8 cellular contexts compared by ENCODE assay signal in genomic region chr3:184145120-184145524, GRCh38. TPM values are rescaled to one million over a fixed set of nuclear protein-coding genes. Genes with fewer than 3 reads are reported as not detected.
DNase-seq lines count a peak whose midpoint lies in the region; ATAC-seq and TF ChIP-seq lines count a peak whose summit lies in the region.

No MANE protein-coding gene starts in this region.

- H3K27me3 Mint-ChIP-seq in WTC11 (ENCODE audit: low read depth): no peaks in the 10 kb centered on the region
- peaks cover 11% of the 10 kb centered on the region for H3K27me3 Mint-ChIP-seq in neural progenitor cell (ENCODE audit: insufficient read depth, low read depth)

- TF ChIP-seq CTCF in WTC11 (IDR thresholded peaks at IDR 0.05) (peak; percentile 26; the same call in 1 of the 2 replicates), neural progenitor cell (IDR thresholded peaks at IDR 0.05) (peak; percentile 53)

- POLR2A ChIA-PET in WTC11 (lab: Charles Lee): no interaction called here

- H3K27me3 ChIP-seq in neural progenitor cell: no peaks in the 10 kb centered on the region

- no peaks in the 10 kb centered on the region for H3K9me3 ChIP-seq in neural progenitor cell (ENCODE audit: low read depth)

- H3K4me3 ChIP-seq in neural progenitor cell: no peak overlapping the region

- H3K4me1 Mint-ChIP-seq in WTC11 (peaks cover 3% of the 10 kb centered on the region), neural progenitor cell (no peaks in the 10 kb centered on the region)

- H3K27ac ChIP-seq in neural progenitor cell: no peak overlapping the region

- CTCF ChIA-PET in WTC11 (lab: Charles Lee): interaction anchor here (0.6 to 2.1 kb wide), 11 partner anchors 10 to 241 kb away, joined by 3 to 11 read pairs (median 5); partner anchors contain the start of genes ABCF3, DVL3 and EIF2B5

- no peak overlapping the region for H3K4me2 ChIP-seq in neural progenitor cell

- ATAC-seq in WTC11: peak; percentile 90
- peak; percentile 92 for ATAC-seq in esophagus mucosa
- ATAC-seq in GM21528 (IDR thresholded peaks at IDR 0.05; ENCODE audit: low FRiP score, unreplicated experiment): no peak

- H2AFZ ChIP-seq in neural progenitor cell (replicated peaks): no peak overlapping the region

- H3K36me3 ChIP-seq in neural progenitor cell: no peaks in the 10 kb centered on the region

- peaks cover 37% of the 10 kb centered on the region for H3K36me3 Mint-ChIP-seq in WTC11
- peaks cover 15% of the 10 kb centered on the region for H3K36me3 Mint-ChIP-seq in neural progenitor cell

- H3K4me1 ChIP-seq in neural progenitor cell: no peaks in the 10 kb centered on the region

- no peaks in the 10 kb centered on the region for H3K79me2 ChIP-seq in neural progenitor cell (ENCODE audit: low read depth)

- peaks cover 13% of the 10 kb centered on the region for H3F3A ChIP-seq in neural progenitor cell (ENCODE audit: low read depth)

- H3K4me3 Mint-ChIP-seq in WTC11: no peak overlapping the region
- H3K4me3 Mint-ChIP-seq in neural progenitor cell: no peak overlapping the region

- H3K9ac ChIP-seq in neural progenitor cell: no peak overlapping the region

- DNase-seq in NOMO-1 treated with DMSO at 0.1 percent for 48 hours (lab: John Stamatoyannopoulos, UW; ENCODE audit: unreplicated experiment) (peak; percentile 7), NOMO-1 (lab: John Stamatoyannopoulos, UW; ENCODE audit: unreplicated experiment in 2 of 2) (no peak), NCI-H146 treated with DMSO at 0.1 percent for 48 hours (lab: John Stamatoyannopoulos, UW; ENCODE audit: unreplicated experiment) (peak; percentile 20), WTC11 (ENCODE audit: low spot score) (peak; percentile 66), neural progenitor cell (ENCODE audit: low spot score) (peak; percentile 65), DMS114 treated with DMSO at 0.1 percent for 48 hours (lab: John Stamatoyannopoulos, UW; ENCODE audit: unreplicated experiment) (no peak)

- H3K27ac Mint-ChIP-seq in WTC11 (no peak overlapping the region), neural progenitor cell (no peak overlapping the region)

- H4K20me1 ChIP-seq in neural progenitor cell (ENCODE audit: low read depth): peaks cover 6% of the 10 kb centered on the region

- H3K9me3 Mint-ChIP-seq in WTC11 (no peaks in the 10 kb centered on the region), neural progenitor cell (no peaks in the 10 kb centered on the region)

TF ChIP-seq in WTC11, 78 proteins besides CTCF, POLR2A, EP300 and RAD21:
- 0 out of 2 replicates have a peak, but pooled peaks have one; percentile 11 for TF ChIP-seq NFE2L1 (CRISPR knock-in tag; IDR thresholded peaks at IDR 0.05)
- TF ChIP-seq OVOL2 (CRISPR knock-in tag; IDR thresholded peaks at IDR 0.05; ENCODE audit: borderline replicate concordance): no peak
- TF ChIP-seq, protein P1, sequence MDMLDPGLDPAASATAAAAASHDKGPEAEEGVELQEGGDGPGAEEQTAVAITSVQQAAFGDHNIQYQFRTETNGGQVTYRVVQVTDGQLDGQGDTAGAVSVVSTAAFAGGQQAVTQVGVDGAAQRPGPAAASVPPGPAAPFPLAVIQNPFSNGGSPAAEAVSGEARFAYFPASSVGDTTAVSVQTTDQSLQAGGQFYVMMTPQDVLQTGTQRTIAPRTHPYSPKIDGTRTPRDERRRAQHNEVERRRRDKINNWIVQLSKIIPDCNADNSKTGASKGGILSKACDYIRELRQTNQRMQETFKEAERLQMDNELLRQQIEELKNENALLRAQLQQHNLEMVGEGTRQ (CRISPR knock-in tag; IDR thresholded peaks at IDR 0.05): peak; percentile 28
- TF ChIP-seq ZNF263 (CRISPR knock-in tag; IDR thresholded peaks at IDR 0.05; ENCODE audit: low read depth): no peak

RNA-seq across cellular contexts. Expression of gene EIF2B5, which starts 10.0 kb away (rescaled TPM):
- total RNA-seq in WTC11 (2021): 36.6 to 42.3 TPM (median 38.0 TPM) in 3 replicates
- total RNA-seq in esophagus mucosa: 21.8 TPM
- 36.4 and 69.1 TPM in 2 replicates for total RNA-seq in neural progenitor cell (ENCODE audit: low replicate concordance)

RNA-seq across cellular contexts. Expression of gene DVL3, which starts 10.1 kb away (rescaled TPM):
- total RNA-seq in WTC11 (2021) (64.5 to 76.2 TPM (median 66.5 TPM) in 3 replicates), esophagus mucosa (29.2 TPM), neural progenitor cell (ENCODE audit: low replicate concordance) (29.8 and 59.2 TPM in 2 replicates)

RNA-seq across cellular contexts. Expression of gene AP2M1, which starts 29.5 kb away (rescaled TPM):
- total RNA-seq in WTC11 (2021): 370 to 399 TPM (median 383 TPM) in 3 replicates
- total RNA-seq in esophagus mucosa: 235 TPM
- total RNA-seq in neural progenitor cell (ENCODE audit: low replicate concordance): 309 and 335 TPM in 2 replicates

RNA-seq across cellular contexts. Expression of gene ABCF3, which starts 40.9 kb away (rescaled TPM):
- total RNA-seq in WTC11 (2021): 49.7 to 63.6 TPM (median 50.0 TPM) in 3 replicates
- total RNA-seq in esophagus mucosa: 45.3 TPM
- total RNA-seq in neural progenitor cell (ENCODE audit: low replicate concordance): 22.0 and 30.4 TPM in 2 replicates

RNA-seq across cellular contexts. Expression of gene HTR3E, which starts 48.3 kb away (rescaled TPM):
- not detected in 3 replicates for total RNA-seq in WTC11 (2021)
- total RNA-seq in esophagus mucosa: not detected
- total RNA-seq in neural progenitor cell (ENCODE audit: low replicate concordance): not detected in 2 replicates

Comparison
In these comparisons a context has a peak if more than half of its experiments do, and no peak if none do; other contexts are left out.
1. DNase-seq: peak in NOMO-1 treated with DMSO at 0.1 percent for 48 hours (single experiment), NCI-H146 treated with DMSO at 0.1 percent for 48 hours (single experiment), WTC11 (single experiment) and neural progenitor cell (single experiment); none in NOMO-1 (0 of 2) and DMS114 treated with DMSO at 0.1 percent for 48 hours (single experiment).